In the genomic region with DNA sequence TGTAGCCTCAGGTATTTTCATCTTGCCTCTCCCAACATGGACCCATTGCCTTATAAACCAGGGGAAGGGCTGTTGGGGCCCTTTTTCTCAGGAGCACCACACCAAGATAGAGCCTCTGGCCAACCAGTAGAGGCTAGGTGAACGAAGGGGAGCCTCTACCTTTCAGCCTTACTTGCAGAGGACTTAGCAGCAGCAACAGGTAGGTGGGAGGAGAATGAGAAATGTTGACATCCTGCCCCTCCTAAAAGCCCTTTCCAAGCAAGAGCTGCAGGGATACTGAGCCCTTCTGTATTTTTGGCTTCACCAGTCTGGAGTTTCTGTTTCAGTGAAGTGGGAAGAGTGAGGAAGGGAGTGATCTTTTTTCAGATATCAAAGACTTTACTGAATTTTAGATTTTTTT, we compare ENCODE assay signal across 25 cellular contexts.
A peak's percentile ranks its signal among the peaks of the same experiment; 100 is the strongest.
DNase-seq lines count a peak whose midpoint lies in the region; ATAC-seq and TF ChIP-seq lines count a peak whose summit lies in the region.
"Had no signal": no experiment of that assay in that cellular context is flagged by ENCODE, and none has a peak within 500 bp of the region (broad histone marks: within the 10 kb centered on the region; RNA-seq: fewer than 3 reads in every experiment).

No MANE protein-coding gene starts in this region.

- H4K91ac ChIP-seq in mesenchymal stem cell (ENCODE audit: low read length): no peak overlapping the region

- no peak overlapping the region for H3K18ac ChIP-seq in mesenchymal stem cell (ENCODE audit: low read depth in 1 of 2, low read length in 2 of 2)

- no peak overlapping the region for H2BK12ac ChIP-seq in mesenchymal stem cell (ENCODE audit: low read length in 2 of 2)

- H3K4me3 ChIP-seq in H7 (ENCODE audit: insufficient read depth, low read depth, low read length) (no peak overlapping the region), mesenchymal stem cell (ENCODE audit: insufficient read depth in 1 of 2, low read depth in 1 of 2, low read length in 2 of 2) (no peak overlapping the region)
- H3K4me3 ChIP-seq: BLaER1, GM12878, GM23248, SJCRH30 had no signal

- peaks cover 21% of the 10 kb centered on the region for H3K4me1 Mint-ChIP-seq in activated CD8-positive, alpha-beta T cell treated with anti-CD3 and anti-CD28 coated beads for 36 hours (ENCODE audit: low read depth)
- peaks cover 13% of the 10 kb centered on the region for H3K4me1 Mint-ChIP-seq in activated CD8-positive, alpha-beta T cell treated with anti-CD3 and anti-CD28 coated beads, Interleukin-2, amount 10 ng/mL, durations not matched to agents 7 days and 5 days (ENCODE audit: low read depth)
- peaks cover 17% of the 10 kb centered on the region for H3K4me1 Mint-ChIP-seq in central memory CD8-positive, alpha-beta T cell

- H3K36me3 ChIP-seq in H7 (replicated peaks; ENCODE audit: control insufficient read depth, insufficient read depth, low read length): peaks cover 1% of the 10 kb centered on the region
- H3K36me3 ChIP-seq in mesenchymal stem cell (ENCODE audit: control insufficient read depth in 1 of 2, insufficient read depth in 2 of 2, low read depth in 1 of 2, low read length in 2 of 2): peaks cover 13 to 61% of the 10 kb centered on the region in 2 experiments

- intact Hi-C loops in activated CD8-positive, alpha-beta T cell treated with anti-CD3 and anti-CD28 coated beads for 36 hours (cut with micrococcal nuclease): no loop called here

- H3K9me3 ChIP-seq in mesenchymal stem cell (ENCODE audit: control insufficient read depth, low read length): peaks cover 19% of the 10 kb centered on the region
- H3K9me3 ChIP-seq: Caco-2 had no signal

- DNase-seq in activated CD8-positive, alpha-beta T cell treated with anti-CD3 and anti-CD28 coated beads for 36 hours: no peak
- DNase-seq in activated CD8-positive, alpha-beta T cell treated with anti-CD3 and anti-CD28 coated beads, Interleukin-2, amount 10 ng/mL, durations not matched to agents 7 days and 5 days: no peak
- DNase-seq in H7: peak; percentile 4
- no peak for DNase-seq in central memory CD8-positive, alpha-beta T cell (ENCODE audit: low spot score in 2 of 2)
- DNase-seq in mesenchymal stem cell: no peak
- no peak for DNase-seq in dedifferentiated amniotic fluid mesenchymal stem cell (ENCODE audit: extremely low spot score)
- DNase-seq in NCI-H2227 treated with DMSO at 0.1 percent for 48 hours (lab: John Stamatoyannopoulos, UW): no peak
- DNase-seq: ACHN; Caco-2; CD4-positive, alpha-beta memory T cell; DND-41; GM23248; HCEC 1CT; NCI-H1105; NCI-H2029 treated with DMSO at 0.1 percent for 48 hours; NCI-H2171; NCI-H524 treated with DMSO at 0.1 percent for 48 hours; NCI-H82; OCI-M1; SJCRH30 had no signal

- H3K9ac ChIP-seq in mesenchymal stem cell (ENCODE audit: low read length): no peak overlapping the region
- H3K9ac ChIP-seq: BLaER1, GM23248 had no signal

- no peak overlapping the region for H3K14ac ChIP-seq in mesenchymal stem cell (ENCODE audit: low read length in 2 of 2)

- H3K4me2 ChIP-seq in mesenchymal stem cell (ENCODE audit: low read length, poor library complexity, severe bottlenecking): no peak overlapping the region
- H3K4me2 ChIP-seq: BLaER1 had no signal

- no peak overlapping the region for H4K8ac ChIP-seq in mesenchymal stem cell (ENCODE audit: low read length)

- no peak overlapping the region for H3K4me3 Mint-ChIP-seq in activated CD8-positive, alpha-beta T cell treated with anti-CD3 and anti-CD28 coated beads for 36 hours
- H3K4me3 Mint-ChIP-seq in activated CD8-positive, alpha-beta T cell treated with anti-CD3 and anti-CD28 coated beads, Interleukin-2, amount 10 ng/mL, durations not matched to agents 7 days and 5 days: no peak overlapping the region
- no peak overlapping the region for H3K4me3 Mint-ChIP-seq in central memory CD8-positive, alpha-beta T cell
- H3K4me3 Mint-ChIP-seq: IgD-negative memory B cell had no signal

- H3K9me3 Mint-ChIP-seq in activated CD8-positive, alpha-beta T cell treated with anti-CD3 and anti-CD28 coated beads for 36 hours: peaks cover 7% of the 10 kb centered on the region
- H3K9me3 Mint-ChIP-seq in activated CD8-positive, alpha-beta T cell treated with anti-CD3 and anti-CD28 coated beads, Interleukin-2, amount 10 ng/mL, durations not matched to agents 7 days and 5 days (ENCODE audit: insufficient read depth): peaks cover 19% of the 10 kb centered on the region
- peaks cover 6% of the 10 kb centered on the region for H3K9me3 Mint-ChIP-seq in central memory CD8-positive, alpha-beta T cell

- H3K79me1 ChIP-seq in mesenchymal stem cell (replicated peaks; ENCODE audit: low read length, poor library complexity, severe bottlenecking): peaks cover 19% of the 10 kb centered on the region

- H3K4ac ChIP-seq in mesenchymal stem cell (ENCODE audit: low read depth in 1 of 2, low read length in 2 of 2): peak overlapping the region in 1 of 2 experiments; percentile 9

- no peak overlapping the region for H2BK15ac ChIP-seq in mesenchymal stem cell (ENCODE audit: low read depth, poor library complexity, severe bottlenecking)

- no peak overlapping the region for H2BK120ac ChIP-seq in mesenchymal stem cell (ENCODE audit: low read depth, low read length)

- no peak overlapping the region for H3K23ac ChIP-seq in mesenchymal stem cell (ENCODE audit: low read length in 2 of 2)

- no peaks in the 10 kb centered on the region for H3K27me3 ChIP-seq in H7 (ENCODE audit: control insufficient read depth, insufficient read depth, low read length)
- H3K27me3 ChIP-seq in mesenchymal stem cell (ENCODE audit: control insufficient read depth in 1 of 2, insufficient read depth in 1 of 2, low read length in 2 of 2): no peaks in the 10 kb centered on the region
- H3K27me3 ChIP-seq: BLaER1, SJCRH30 had no signal

- POLR2A ChIA-PET in activated CD8-positive, alpha-beta T cell treated with anti-CD3 and anti-CD28 coated beads for 36 hours (lab: Charles Lee): no interaction called here
- POLR2A ChIA-PET in activated CD8-positive, alpha-beta T cell treated with anti-CD3 and anti-CD28 coated beads, Interleukin-2, amount 10 ng/mL, durations not matched to agents 7 days and 5 days (lab: Charles Lee): no interaction called here

- whole genome bisulfite sequencing in mesenchymal stem cell: 92% methylated on average over 1 of the region's 1 CpG

- H3K27ac ChIP-seq in mesenchymal stem cell (ENCODE audit: low read length, poor library complexity, severe bottlenecking): no peak overlapping the region
- H3K27ac ChIP-seq: 22Rv1, BLaER1, GM23248, SJCRH30 had no signal

- H3K4me1 ChIP-seq in mesenchymal stem cell (ENCODE audit: control insufficient read depth, insufficient read depth, low read depth, low read length): no peaks in the 10 kb centered on the region
- H3K4me1 ChIP-seq: BLaER1, SJCRH30 had no signal

- H3K36me3 Mint-ChIP-seq in activated CD8-positive, alpha-beta T cell treated with anti-CD3 and anti-CD28 coated beads for 36 hours (ENCODE audit: low read depth): peaks cover 69% of the 10 kb centered on the region
- H3K36me3 Mint-ChIP-seq in activated CD8-positive, alpha-beta T cell treated with anti-CD3 and anti-CD28 coated beads, Interleukin-2, amount 10 ng/mL, durations not matched to agents 7 days and 5 days (ENCODE audit: low read depth): peaks cover 65% of the 10 kb centered on the region
- H3K36me3 Mint-ChIP-seq in central memory CD8-positive, alpha-beta T cell (ENCODE audit: insufficient read depth): peaks cover 37% of the 10 kb centered on the region

- no peak for TF ChIP-seq CTCF in activated CD8-positive, alpha-beta T cell treated with anti-CD3 and anti-CD28 coated beads for 36 hours (IDR thresholded peaks at IDR 0.05)

- H2BK5ac ChIP-seq in mesenchymal stem cell (ENCODE audit: low read depth, low read length, poor library complexity, severe bottlenecking): no peak overlapping the region

- H3K27me3 Mint-ChIP-seq in activated CD8-positive, alpha-beta T cell treated with anti-CD3 and anti-CD28 coated beads for 36 hours: no peaks in the 10 kb centered on the region
- H3K27me3 Mint-ChIP-seq in activated CD8-positive, alpha-beta T cell treated with anti-CD3 and anti-CD28 coated beads, Interleukin-2, amount 10 ng/mL, durations not matched to agents 7 days and 5 days (ENCODE audit: low read depth): no peaks in the 10 kb centered on the region
- no peaks in the 10 kb centered on the region for H3K27me3 Mint-ChIP-seq in central memory CD8-positive, alpha-beta T cell
- H3K27me3 Mint-ChIP-seq: CD4-positive, alpha-beta memory T cell; IgD-negative memory B cell had no signal

- no peak for ATAC-seq in activated CD8-positive, alpha-beta T cell treated with anti-CD3 and anti-CD28 coated beads for 36 hours
- ATAC-seq in activated CD8-positive, alpha-beta T cell treated with anti-CD3 and anti-CD28 coated beads, Interleukin-2, amount 10 ng/mL, durations not matched to agents 7 days and 5 days: no peak
- no peak for ATAC-seq in central memory CD8-positive, alpha-beta T cell (replicated peaks; ENCODE audit: extremely low read depth, poor library complexity, severe bottlenecking)
- no peak for ATAC-seq in HG03196 (IDR thresholded peaks at IDR 0.05; ENCODE audit: unreplicated experiment)
- ATAC-seq: GM12878 had no signal

- H2AK5ac ChIP-seq in mesenchymal stem cell (ENCODE audit: low read length, severe bottlenecking): peak overlapping the region; percentile 2

- CTCF ChIA-PET in activated CD8-positive, alpha-beta T cell treated with anti-CD3 and anti-CD28 coated beads for 36 hours (lab: Charles Lee): interaction anchor here (1.1 kb wide), 1 partner anchor 42 kb away, joined by 3 read pairs; no protein-coding TSS in a partner anchor
- CTCF ChIA-PET in activated CD8-positive, alpha-beta T cell treated with anti-CD3 and anti-CD28 coated beads, Interleukin-2, amount 10 ng/mL, durations not matched to agents 7 days and 5 days (lab: Charles Lee): no interaction called here

- no peak overlapping the region for H2AFZ ChIP-seq in mesenchymal stem cell (ENCODE audit: low read depth, low read length)
- H2AFZ ChIP-seq: GM23248 had no signal

- H3K27ac Mint-ChIP-seq in activated CD8-positive, alpha-beta T cell treated with anti-CD3 and anti-CD28 coated beads for 36 hours: peak overlapping the region; percentile 2
- no peak overlapping the region for H3K27ac Mint-ChIP-seq in activated CD8-positive, alpha-beta T cell treated with anti-CD3 and anti-CD28 coated beads, Interleukin-2, amount 10 ng/mL, durations not matched to agents 7 days and 5 days
- peak overlapping the region; percentile 0 for H3K27ac Mint-ChIP-seq in central memory CD8-positive, alpha-beta T cell (ENCODE audit: low read depth)
